Comparison of ENCODE assay signal across 19 cellular contexts in genomic region chr14:51354846-51355245, GRCh38.
"Had no signal": no experiment of that assay in that cellular context is flagged by ENCODE, and none has a peak within 500 bp of the region (broad histone marks: within the 10 kb centered on the region; RNA-seq: fewer than 3 reads in every experiment).

No MANE protein-coding gene starts in this region.

- ATAC-seq: left ventricle myocardium superior; lower lobe of right lung; mucosa of descending colon; stimulated activated naive CD8-positive, alpha-beta T cell treated with anti-CD3 and anti-CD28 coated beads, Interleukin-15, amount 100 ng/mL, for 72 hours; upper lobe of right lung had no signal

- H3K36me3 ChIP-seq: lower lobe of right lung, prostate gland, right atrium auricular region, spleen, suprapubic skin, transverse colon, upper lobe of right lung, vagina had no signal

- H3K9me3 ChIP-seq: lower lobe of right lung, mucosa of descending colon, prostate gland, right atrium auricular region, spleen, suprapubic skin, transverse colon, upper lobe of right lung, vagina had no signal

- H3K4me1 ChIP-seq: lower lobe of right lung, prostate gland, right atrium auricular region, spleen, transverse colon, upper lobe of right lung had no signal

- H3K4me3 ChIP-seq: dorsolateral prefrontal cortex, lower lobe of right lung, mucosa of descending colon, prostate gland, right atrium auricular region, spleen, suprapubic skin, transverse colon, upper lobe of right lung, vagina had no signal

- H3K27ac ChIP-seq: dorsolateral prefrontal cortex, lower lobe of right lung, prostate gland, right atrium auricular region, spleen, transverse colon, upper lobe of right lung, vagina had no signal

- DNase-seq: dorsolateral prefrontal cortex; effector CD4-positive, alpha-beta T cell; hypothalamus; left ventricle myocardium superior; lower lobe of right lung; mucosa of descending colon; naive B cell; spleen; stimulated activated CD4-positive, alpha-beta T cell treated with anti-CD3 and anti-CD28 coated beads, Interleukin-2, amount 100 ng/mL, for 48 hours; stimulated activated naive CD4-positive, alpha-beta T cell; stimulated activated naive CD8-positive, alpha-beta T cell treated with anti-CD3 and anti-CD28 coated beads, Interleukin-15, amount 100 ng/mL, for 72 hours; transverse colon; upper lobe of right lung had no signal

- H3K27me3 ChIP-seq: dorsolateral prefrontal cortex, right atrium auricular region, spleen, suprapubic skin, transverse colon, upper lobe of right lung, vagina had no signal

- FAIRE-seq: colon, frontal cortex had no signal
